12 cellular contexts compared by ENCODE assay signal in genomic region chr20:2822073-2822472, GRCh38. TPM values are rescaled to one million over a fixed set of nuclear protein-coding genes. Genes with fewer than 3 reads are reported as not detected.
DNase-seq lines count a peak whose midpoint lies in the region; ATAC-seq and TF ChIP-seq lines count a peak whose summit lies in the region.
"Had no signal": no experiment of that assay in that cellular context is flagged by ENCODE, and none has a peak within 500 bp of the region (broad histone marks: within the 10 kb centered on the region; RNA-seq: fewer than 3 reads in every experiment).

No MANE protein-coding gene starts in this region.

- ATAC-seq in HG03442 (IDR thresholded peaks at IDR 0.05; ENCODE audit: unreplicated experiment): no peak
- no peak for ATAC-seq in GM21423 (IDR thresholded peaks at IDR 0.05; ENCODE audit: unreplicated experiment)
- no peak for ATAC-seq in GM21717 (IDR thresholded peaks at IDR 0.05; ENCODE audit: unreplicated experiment)

- H3K36me3 Mint-ChIP-seq in nephron progenitor cell (ENCODE audit: low read depth): no peaks in the 10 kb centered on the region

- H3K4me1 Mint-ChIP-seq in nephron progenitor cell: peaks cover 42% of the 10 kb centered on the region

- no peak for TF ChIP-seq CTCF in nephron progenitor cell (IDR thresholded peaks at IDR 0.05)

- peak overlapping the region; percentile 51 for H3K4me3 Mint-ChIP-seq in nephron progenitor cell
- H3K4me3 Mint-ChIP-seq: HFFc6 had no signal

- H3K9me3 Mint-ChIP-seq in nephron progenitor cell: no peaks in the 10 kb centered on the region
- H3K9me3 Mint-ChIP-seq: HFFc6 had no signal

- peaks cover 42% of the 10 kb centered on the region for H3K27me3 Mint-ChIP-seq in nephron progenitor cell (ENCODE audit: low read depth, poor library complexity)

- H3K27ac Mint-ChIP-seq in nephron progenitor cell: no peak overlapping the region
- H3K27ac Mint-ChIP-seq: activated naive CD8-positive, alpha-beta T cell; HFFc6 had no signal

- DNase-seq in EL (peak; percentile 51), M059J (ENCODE audit: low read depth) (peak; percentile 78), nephron progenitor cell (no peak), KG1 (lab: John Stamatoyannopoulos, UW) (no peak)
- DNase-seq in activated gamma-delta T cell treated with anti-CD3 and anti-CD28 coated beads, Interleukin-2, amount 50 U/mL, for 16 hours (ENCODE audit: low read depth): peak; percentile 30
- DNase-seq: HFFc6, SHP77 had no signal

RNA-seq across cellular contexts. Expression of gene TMEM239, which starts 5.9 kb away (rescaled TPM):
- total RNA-seq in M059J (2014; rRNA removed; shearing (Covaris generic)): not detected in 2 replicates
- total RNA-seq: HFFc6, mononuclear cell had no signal

RNA-seq across cellular contexts. Expression of gene C20orf141, which starts 7.3 kb away (rescaled TPM):
- total RNA-seq in M059J (2014; rRNA removed; shearing (Covaris generic)): not detected in 2 replicates
- total RNA-seq: HFFc6, mononuclear cell had no signal

RNA-seq across cellular contexts. Expression of gene PCED1A, which starts 18.4 kb away (rescaled TPM):
- 15.6 and 38.5 TPM in 2 replicates for total RNA-seq in M059J (2014; rRNA removed; shearing (Covaris generic))

RNA-seq across cellular contexts. Expression of gene VPS16, which starts 18.5 kb away (rescaled TPM):
- total RNA-seq in M059J (2014; rRNA removed; shearing (Covaris generic)): 42.4 and 56.7 TPM in 2 replicates

RNA-seq across cellular contexts. Expression of gene CPXM1, which starts 21.6 kb away (rescaled TPM):
- total RNA-seq in M059J (2014; rRNA removed; shearing (Covaris generic)): 0.15 and 0.42 TPM in 2 replicates

Comparison
In these comparisons a context has a peak if more than half of its experiments do, and no peak if none do; other contexts are left out.
1. DNase-seq: peak in EL (single experiment), M059J (single experiment) and activated gamma-delta T cell treated with anti-CD3 and anti-CD28 coated beads, Interleukin-2, amount 50 U/mL, for 16 hours (single experiment); none in nephron progenitor cell (single experiment) and KG1 (single experiment).